In genomic region chr3:109922898-109923297, GRCh38 we compare ENCODE assay signal across 22 cellular contexts.
DNase-seq lines count a peak whose midpoint lies in the region; ATAC-seq, FAIRE-seq and TF ChIP-seq lines count a peak whose summit lies in the region.
"Had no signal": no experiment of that assay in that cellular context is flagged by ENCODE, and none has a peak within 500 bp of the region (broad histone marks: within the 10 kb centered on the region; RNA-seq: fewer than 3 reads in every experiment).

No MANE protein-coding gene starts in this region.

- no TSS peak for BruUV-seq in Calu3 (replicated peaks; lab: Mats Ljungman, UMichigan)

- H3K36me3 ChIP-seq in KMS-11 (ENCODE audit: insufficient read depth) = no peaks in the 10 kb centered on the region
- H3K36me3 ChIP-seq in astrocyte (ENCODE audit: insufficient read depth, low read length) = no peaks in the 10 kb centered on the region
- H3K36me3 ChIP-seq: HAP-1 had no signal

- H3K27me3 Mint-ChIP-seq in Calu3 (ENCODE audit: unreplicated experiment) (no peaks in the 10 kb centered on the region), astrocyte (ENCODE audit: low read depth, unreplicated experiment) (no peaks in the 10 kb centered on the region), osteocyte (ENCODE audit: unreplicated experiment) (no peaks in the 10 kb centered on the region)

- H3K4me3 Mint-ChIP-seq in Calu3 (ENCODE audit: low read depth, unreplicated experiment) (no peak overlapping the region), astrocyte (ENCODE audit: unreplicated experiment) (no peak overlapping the region), osteocyte (ENCODE audit: unreplicated experiment) (no peak overlapping the region)
- H3K4me3 Mint-ChIP-seq: GM23338 had no signal

- CTCF ChIA-PET in Calu3 (lab: Charles Lee) = no interaction called here

- H3K79me2 ChIP-seq in KMS-11 (ENCODE audit: insufficient read depth, low read depth) (no peaks in the 10 kb centered on the region), astrocyte (ENCODE audit: insufficient read depth, low read length) (no peaks in the 10 kb centered on the region)

- no peak for ATAC-seq in GM21825 (IDR thresholded peaks at IDR 0.05; ENCODE audit: unreplicated experiment)
- ATAC-seq in GM18858 (IDR thresholded peaks at IDR 0.05; ENCODE audit: unreplicated experiment) = no peak
- ATAC-seq: GM23338, Panc1 had no signal

- no peaks in the 10 kb centered on the region for H3K9me3 Mint-ChIP-seq in Calu3 (ENCODE audit: low read depth, unreplicated experiment)
- no peaks in the 10 kb centered on the region for H3K9me3 Mint-ChIP-seq in astrocyte (ENCODE audit: unreplicated experiment)
- H3K9me3 Mint-ChIP-seq in osteocyte (ENCODE audit: unreplicated experiment) = peaks cover 3% of the 10 kb centered on the region
- H3K9me3 Mint-ChIP-seq: GM23338 had no signal

- H3K4me3 ChIP-seq in KMS-11 (IDR thresholded peaks at IDR 0.05; ENCODE audit: insufficient read depth, low read depth, low read length) = no peak overlapping the region
- no peak overlapping the region for H3K4me3 ChIP-seq in astrocyte (ENCODE audit: insufficient read depth, low read depth, low read length)
- H3K4me3 ChIP-seq: GM12878, GM23338, HAP-1 had no signal

- in situ Hi-C loops in GM13977 (cut with MboI; ENCODE audit: low pct_unique_long_range_greater_than_20kb, low sequenced_read_pairs, unreplicated experiment) = no loop called here

- intact Hi-C loops in Calu3 (cut with micrococcal nuclease; ENCODE audit: unreplicated experiment) = loop anchor here (10.0 kb wide), 1 partner anchor 358 kb away; no protein-coding TSS in a partner anchor

- DNase-seq in Calu3 (no peak), astrocyte (ENCODE audit: low read depth) (no peak), osteocyte (ENCODE audit: extremely low spot score, unreplicated experiment) (no peak), GM19239 (ENCODE audit: insufficient read length, low spot score) (no peak), GM13977 (ENCODE audit: low spot score) (no peak)
- DNase-seq: 8988T, IMR-90, KG1, MM.1S, NCI-H2029 treated with DMSO at 0.1 percent for 48 hours, NCI-H69, SHP77 had no signal

- H3K4me1 Mint-ChIP-seq in Calu3 (ENCODE audit: low read depth, unreplicated experiment) (peaks cover 73% of the 10 kb centered on the region), astrocyte (ENCODE audit: low read depth, unreplicated experiment) (peaks cover 42% of the 10 kb centered on the region), osteocyte (ENCODE audit: unreplicated experiment) (peaks cover 78% of the 10 kb centered on the region)

- H3K4me1 ChIP-seq in KMS-11 (ENCODE audit: low read depth, poor library complexity, severe bottlenecking) (peaks cover 49% of the 10 kb centered on the region), astrocyte (ENCODE audit: insufficient read depth, low read length) (peaks cover 9% of the 10 kb centered on the region)

- H3K27ac ChIP-seq in KMS-11 (no peak overlapping the region), astrocyte (ENCODE audit: low read depth, low read length) (no peak overlapping the region)
- H3K27ac ChIP-seq: RWPE1 had no signal

- no peak overlapping the region for H3K9ac ChIP-seq in KMS-11
- no peak overlapping the region for H3K9ac ChIP-seq in astrocyte (ENCODE audit: low read length)

- H3K9me3 ChIP-seq in astrocyte (ENCODE audit: insufficient read depth, low read depth, low read length) = no peaks in the 10 kb centered on the region
- H3K9me3 ChIP-seq: HAP-1 had no signal

- H4K20me1 ChIP-seq in KMS-11 (ENCODE audit: insufficient read depth) = no peaks in the 10 kb centered on the region
- no peaks in the 10 kb centered on the region for H4K20me1 ChIP-seq in astrocyte (ENCODE audit: insufficient read depth, low read length)

- TF ChIP-seq CTCF in Calu3 (IDR thresholded peaks at IDR 0.05; ENCODE audit: unreplicated experiment) (no peak), KMS-11 (conservative IDR thresholded peaks at IDR 0.05; ENCODE audit: low read depth, low read length) (no peak), astrocyte (IDR thresholded peaks at IDR 0.05; ENCODE audit: insufficient read depth, low read depth, low read length) (no peak), osteocyte (IDR thresholded peaks at IDR 0.05) (no peak), GM13977 (IDR thresholded peaks at IDR 0.05; ENCODE audit: extremely low read depth, insufficient read depth, missing control alignments) (no peak)

- H3K27ac Mint-ChIP-seq in Calu3 (ENCODE audit: unreplicated experiment) (peak overlapping the region; percentile 97), astrocyte (ENCODE audit: unreplicated experiment) (no peak overlapping the region), osteocyte (ENCODE audit: unreplicated experiment) (peak overlapping the region; percentile 48)
- H3K27ac Mint-ChIP-seq: GM23338 had no signal

- no peaks in the 10 kb centered on the region for H3K27me3 ChIP-seq in KMS-11 (ENCODE audit: insufficient read depth, low read depth)
- H3K27me3 ChIP-seq in astrocyte (ENCODE audit: insufficient read depth, low read length) = no peaks in the 10 kb centered on the region

- H3K4me2 ChIP-seq in KMS-11 = 0 out of 2 replicates have a peak overlapping the region, but pooled peaks have one; percentile 15
- H3K4me2 ChIP-seq in astrocyte (ENCODE audit: low read length) = no peak overlapping the region
- H3K4me2 ChIP-seq: GM23338 had no signal

- peak; percentile 76 for FAIRE-seq in astrocyte (lab: Jason Lieb, UNC)
- no peak for FAIRE-seq in GM19239 (lab: Jason Lieb, UNC)
- FAIRE-seq: D721Med, G401.6, GM12878 had no signal

- H3K36me3 Mint-ChIP-seq in Calu3 (ENCODE audit: insufficient read depth, unreplicated experiment) (peaks cover 19% of the 10 kb centered on the region), astrocyte (ENCODE audit: low read depth, unreplicated experiment) (no peaks in the 10 kb centered on the region), osteocyte (ENCODE audit: unreplicated experiment) (peaks cover 4% of the 10 kb centered on the region)

- H2AFZ ChIP-seq in KMS-11 (ENCODE audit: low read depth) = no peak overlapping the region
- no peak overlapping the region for H2AFZ ChIP-seq in astrocyte (ENCODE audit: low read depth, low read length)
- H2AFZ ChIP-seq: GM23338 had no signal
